ENCODE assay signal across 1 cellular context in the genomic region with DNA sequence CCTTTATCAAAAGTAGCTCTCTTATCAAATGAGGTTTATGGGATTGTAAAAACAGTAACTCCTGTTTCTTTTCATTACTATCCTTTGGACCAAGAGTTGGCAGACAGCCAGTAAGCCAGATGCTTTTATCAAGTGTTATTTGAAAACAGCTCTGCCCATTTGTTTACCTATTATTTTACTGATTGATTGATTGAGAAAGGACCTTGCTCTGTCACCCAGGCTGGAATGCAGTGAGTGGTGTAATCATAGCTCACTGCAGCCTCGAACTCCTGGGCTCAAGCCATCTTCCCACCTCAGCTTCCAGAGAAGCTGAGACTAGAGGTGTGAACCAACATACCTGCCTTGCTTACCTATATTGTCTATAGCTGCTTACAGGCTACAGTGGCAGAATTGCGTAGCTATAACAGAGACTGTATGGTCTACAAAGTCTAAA.
TF ChIP-seq lines count a peak whose summit lies in the region.

No MANE protein-coding gene starts in this region.

TF ChIP-seq in HepG2, 621 proteins besides CTCF, POLR2A, EP300 and RAD21 (continued from another document and continues in another):
- TF ChIP-seq, protein P1, sequence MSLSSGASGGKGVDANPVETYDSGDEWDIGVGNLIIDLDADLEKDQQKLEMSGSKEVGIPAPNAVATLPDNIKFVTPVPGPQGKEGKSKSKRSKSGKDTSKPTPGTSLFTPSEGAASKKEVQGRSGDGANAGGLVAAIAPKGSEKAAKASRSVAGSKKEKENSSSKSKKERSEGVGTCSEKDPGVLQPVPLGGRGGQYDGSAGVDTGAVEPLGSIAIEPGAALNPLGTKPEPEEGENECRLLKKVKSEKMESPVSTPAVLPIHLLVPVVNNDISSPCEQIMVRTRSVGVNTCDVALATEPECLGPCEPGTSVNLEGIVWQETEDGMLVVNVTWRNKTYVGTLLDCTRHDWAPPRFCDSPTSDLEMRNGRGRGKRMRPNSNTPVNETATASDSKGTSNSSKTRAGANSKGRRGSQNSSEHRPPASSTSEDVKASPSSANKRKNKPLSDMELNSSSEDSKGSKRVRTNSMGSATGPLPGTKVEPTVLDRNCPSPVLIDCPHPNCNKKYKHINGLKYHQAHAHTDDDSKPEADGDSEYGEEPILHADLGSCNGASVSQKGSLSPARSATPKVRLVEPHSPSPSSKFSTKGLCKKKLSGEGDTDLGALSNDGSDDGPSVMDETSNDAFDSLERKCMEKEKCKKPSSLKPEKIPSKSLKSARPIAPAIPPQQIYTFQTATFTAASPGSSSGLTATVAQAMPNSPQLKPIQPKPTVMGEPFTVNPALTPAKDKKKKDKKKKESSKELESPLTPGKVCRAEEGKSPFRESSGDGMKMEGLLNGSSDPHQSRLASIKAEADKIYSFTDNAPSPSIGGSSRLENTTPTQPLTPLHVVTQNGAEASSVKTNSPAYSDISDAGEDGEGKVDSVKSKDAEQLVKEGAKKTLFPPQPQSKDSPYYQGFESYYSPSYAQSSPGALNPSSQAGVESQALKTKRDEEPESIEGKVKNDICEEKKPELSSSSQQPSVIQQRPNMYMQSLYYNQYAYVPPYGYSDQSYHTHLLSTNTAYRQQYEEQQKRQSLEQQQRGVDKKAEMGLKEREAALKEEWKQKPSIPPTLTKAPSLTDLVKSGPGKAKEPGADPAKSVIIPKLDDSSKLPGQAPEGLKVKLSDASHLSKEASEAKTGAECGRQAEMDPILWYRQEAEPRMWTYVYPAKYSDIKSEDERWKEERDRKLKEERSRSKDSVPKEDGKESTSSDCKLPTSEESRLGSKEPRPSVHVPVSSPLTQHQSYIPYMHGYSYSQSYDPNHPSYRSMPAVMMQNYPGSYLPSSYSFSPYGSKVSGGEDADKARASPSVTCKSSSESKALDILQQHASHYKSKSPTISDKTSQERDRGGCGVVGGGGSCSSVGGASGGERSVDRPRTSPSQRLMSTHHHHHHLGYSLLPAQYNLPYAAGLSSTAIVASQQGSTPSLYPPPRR (CRISPR knock-in tag; IDR thresholded peaks at IDR 0.05; ENCODE audit: borderline replicate concordance) = peak; percentile 64; the same call in 1 of the 2 replicates
- TF ChIP-seq, protein P2, sequence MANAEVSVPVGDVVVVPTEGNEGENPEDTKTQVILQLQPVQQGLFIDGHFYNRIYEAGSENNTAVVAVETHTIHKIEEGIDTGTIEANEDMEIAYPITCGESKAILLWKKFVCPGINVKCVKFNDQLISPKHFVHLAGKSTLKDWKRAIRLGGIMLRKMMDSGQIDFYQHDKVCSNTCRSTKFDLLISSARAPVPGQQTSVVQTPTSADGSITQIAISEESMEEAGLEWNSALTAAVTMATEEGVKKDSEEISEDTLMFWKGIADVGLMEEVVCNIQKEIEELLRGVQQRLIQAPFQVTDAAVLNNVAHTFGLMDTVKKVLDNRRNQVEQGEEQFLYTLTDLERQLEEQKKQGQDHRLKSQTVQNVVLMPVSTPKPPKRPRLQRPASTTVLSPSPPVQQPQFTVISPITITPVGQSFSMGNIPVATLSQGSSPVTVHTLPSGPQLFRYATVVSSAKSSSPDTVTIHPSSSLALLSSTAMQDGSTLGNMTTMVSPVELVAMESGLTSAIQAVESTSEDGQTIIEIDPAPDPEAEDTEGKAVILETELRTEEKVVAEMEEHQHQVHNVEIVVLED (CRISPR knock-in tag; IDR thresholded peaks at IDR 0.05; ENCODE audit: borderline replicate concordance) = no peak
- TF ChIP-seq, protein P3, sequence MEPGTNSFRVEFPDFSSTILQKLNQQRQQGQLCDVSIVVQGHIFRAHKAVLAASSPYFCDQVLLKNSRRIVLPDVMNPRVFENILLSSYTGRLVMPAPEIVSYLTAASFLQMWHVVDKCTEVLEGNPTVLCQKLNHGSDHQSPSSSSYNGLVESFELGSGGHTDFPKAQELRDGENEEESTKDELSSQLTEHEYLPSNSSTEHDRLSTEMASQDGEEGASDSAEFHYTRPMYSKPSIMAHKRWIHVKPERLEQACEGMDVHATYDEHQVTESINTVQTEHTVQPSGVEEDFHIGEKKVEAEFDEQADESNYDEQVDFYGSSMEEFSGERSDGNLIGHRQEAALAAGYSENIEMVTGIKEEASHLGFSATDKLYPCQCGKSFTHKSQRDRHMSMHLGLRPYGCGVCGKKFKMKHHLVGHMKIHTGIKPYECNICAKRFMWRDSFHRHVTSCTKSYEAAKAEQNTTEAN (CRISPR knock-in tag; conservative IDR thresholded peaks at IDR 0.05) = 0 out of 2 replicates have a peak, but pooled peaks have one; percentile 41
- TF ChIP-seq CHD4 (IDR thresholded peaks at IDR 0.05; ENCODE audit: borderline replicate concordance, low read length) = peak; percentile 77; the same call in 1 of the 2 replicates
- peak; percentile 26; the same call in 1 of the 2 replicates for TF ChIP-seq FOXK2 (IDR thresholded peaks at IDR 0.05)
- TF ChIP-seq REXO4 (CRISPR knock-in tag; IDR thresholded peaks at IDR 0.05; ENCODE audit: borderline replicate concordance) = no peak
- TF ChIP-seq MEF2D (CRISPR knock-in tag; IDR thresholded peaks at IDR 0.05) = peak; percentile 59
- no peak for TF ChIP-seq ZNF598 (CRISPR knock-in tag; IDR thresholded peaks at IDR 0.05; ENCODE audit: borderline replicate concordance)
- peak; percentile 41; the same call in 1 of the 2 replicates for TF ChIP-seq GATA4 (IDR thresholded peaks at IDR 0.05; ENCODE audit: borderline replicate concordance, low read depth)
- 0 out of 2 replicates have a peak, but pooled peaks have one; percentile 24 for TF ChIP-seq HINFP (CRISPR knock-in tag; IDR thresholded peaks at IDR 0.05; ENCODE audit: low read depth)
- peak; percentile 32 to 35; a peak in 1 of 4 replicates for TF ChIP-seq HMGXB4 (CRISPR knock-in tag; IDR thresholded peaks at IDR 0.05; ENCODE audit: borderline replicate concordance in 1 of 2, low read depth in 1 of 2)
- TF ChIP-seq ZNF574 (CRISPR knock-in tag; IDR thresholded peaks at IDR 0.05) = peak; percentile 89
- TF ChIP-seq KDM4B (CRISPR knock-in tag; IDR thresholded peaks at IDR 0.05) = peak; percentile 87; the same call in 1 of the 2 replicates
- no peak for TF ChIP-seq ZNF512B (CRISPR knock-in tag; IDR thresholded peaks at IDR 0.05; ENCODE audit: borderline replicate concordance)
- peak; percentile 91 for TF ChIP-seq LCORL (IDR thresholded peaks at IDR 0.05)
- TF ChIP-seq LCORL (CRISPR knock-in tag; IDR thresholded peaks at IDR 0.05) = no peak
- TF ChIP-seq ZMYM2 (CRISPR knock-in tag; IDR thresholded peaks at IDR 0.05) = peak; percentile 51; the same call in 1 of the 2 replicates
- TF ChIP-seq, protein P4, sequence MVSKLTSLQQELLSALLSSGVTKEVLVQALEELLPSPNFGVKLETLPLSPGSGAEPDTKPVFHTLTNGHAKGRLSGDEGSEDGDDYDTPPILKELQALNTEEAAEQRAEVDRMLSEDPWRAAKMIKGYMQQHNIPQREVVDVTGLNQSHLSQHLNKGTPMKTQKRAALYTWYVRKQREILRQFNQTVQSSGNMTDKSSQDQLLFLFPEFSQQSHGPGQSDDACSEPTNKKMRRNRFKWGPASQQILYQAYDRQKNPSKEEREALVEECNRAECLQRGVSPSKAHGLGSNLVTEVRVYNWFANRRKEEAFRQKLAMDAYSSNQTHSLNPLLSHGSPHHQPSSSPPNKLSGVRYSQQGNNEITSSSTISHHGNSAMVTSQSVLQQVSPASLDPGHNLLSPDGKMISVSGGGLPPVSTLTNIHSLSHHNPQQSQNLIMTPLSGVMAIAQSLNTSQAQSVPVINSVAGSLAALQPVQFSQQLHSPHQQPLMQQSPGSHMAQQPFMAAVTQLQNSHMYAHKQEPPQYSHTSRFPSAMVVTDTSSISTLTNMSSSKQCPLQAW (CRISPR knock-in tag; IDR thresholded peaks at IDR 0.05) = peak; percentile 63
- no peak for TF ChIP-seq XBP1 (CRISPR knock-in tag; IDR thresholded peaks at IDR 0.05)
- TF ChIP-seq SIX1 (CRISPR knock-in tag; IDR thresholded peaks at IDR 0.05; ENCODE audit: borderline replicate concordance) = peak; percentile 62; the same call in 1 of the 2 replicates
- peak; percentile 56; the same call in 1 of the 2 replicates for TF ChIP-seq KMT2A (CRISPR knock-in tag; IDR thresholded peaks at IDR 0.05)
- TF ChIP-seq CREM (IDR thresholded peaks at IDR 0.05) = peak; percentile 67; the same call in 1 of the 2 replicates
- no peak for TF ChIP-seq CREM (CRISPR knock-in tag; IDR thresholded peaks at IDR 0.05)
- TF ChIP-seq AGO2 (optimal IDR thresholded peaks at IDR 0.05; ENCODE audit: low read depth, low read length) = no peak
- TF ChIP-seq FOXA1 (IDR thresholded peaks at IDR 0.05) = no peak
- TF ChIP-seq FOXA1 (CRISPR knock-in tag; IDR thresholded peaks at IDR 0.05) = peak; percentile 79
- TF ChIP-seq ZNF205 (CRISPR knock-in tag; IDR thresholded peaks at IDR 0.05) = 0 out of 2 replicates have a peak, but pooled peaks have one; percentile 29
- TF ChIP-seq GATAD1 (CRISPR knock-in tag; IDR thresholded peaks at IDR 0.05) = 0 out of 2 replicates have a peak, but pooled peaks have one; percentile 22
- TF ChIP-seq ZNF768 (CRISPR knock-in tag; IDR thresholded peaks at IDR 0.05) = no peak
- no peak for TF ChIP-seq ZNF788 (CRISPR knock-in tag; IDR thresholded peaks at IDR 0.05; ENCODE audit: borderline replicate concordance)
- TF ChIP-seq RNF219 (CRISPR knock-in tag; IDR thresholded peaks at IDR 0.05) = 0 out of 2 replicates have a peak, but pooled peaks have one; percentile 26
- TF ChIP-seq ZZZ3 (CRISPR knock-in tag; IDR thresholded peaks at IDR 0.05; ENCODE audit: borderline replicate concordance) = no peak
- no peak for TF ChIP-seq ZNF724P (CRISPR knock-in tag; IDR thresholded peaks at IDR 0.05; ENCODE audit: borderline replicate concordance)
